10 cellular contexts compared by ENCODE assay signal in genomic region chr2:84889332-84889731, GRCh38. TPM values are rescaled to one million over a fixed set of nuclear protein-coding genes. Genes with fewer than 3 reads are reported as not detected.
DNase-seq lines count a peak whose midpoint lies in the region; ATAC-seq and TF ChIP-seq lines count a peak whose summit lies in the region.
"Had no signal": no experiment of that assay in that cellular context is flagged by ENCODE, and none has a peak within 500 bp of the region (broad histone marks: within the 10 kb centered on the region; RNA-seq: fewer than 3 reads in every experiment).

No MANE protein-coding gene starts in this region.

- no peaks in the 10 kb centered on the region for H3K36me3 ChIP-seq in BLaER1
- no peaks in the 10 kb centered on the region for H3K36me3 ChIP-seq in mucosa of descending colon (ENCODE audit: low read depth)

- H3K4me3 Mint-ChIP-seq in activated CD8-positive, alpha-beta T cell treated with anti-CD3 and anti-CD28 coated beads for 36 hours: peak overlapping the region; percentile 68

- H4K20me1 ChIP-seq in BLaER1: no peaks in the 10 kb centered on the region

- peaks cover 59% of the 10 kb centered on the region for H3K4me1 Mint-ChIP-seq in activated CD8-positive, alpha-beta T cell treated with anti-CD3 and anti-CD28 coated beads for 36 hours (ENCODE audit: low read depth)

- no peaks in the 10 kb centered on the region for H3K27me3 Mint-ChIP-seq in activated CD8-positive, alpha-beta T cell treated with anti-CD3 and anti-CD28 coated beads for 36 hours

- DNase-seq in activated CD8-positive, alpha-beta T cell treated with anti-CD3 and anti-CD28 coated beads for 36 hours: no peak
- DNase-seq in mucosa of descending colon (no peak), medulla oblongata (ENCODE audit: extremely low spot score) (no peak), NCI-H526 (lab: John Stamatoyannopoulos, UW) (no peak), GM19238 (ENCODE audit: insufficient read length, low spot score) (no peak)
- no peak for DNase-seq in activated CD4-positive, CD25-positive, alpha-beta regulatory T cell (lab: John Stamatoyannopoulos, UW)
- DNase-seq: PC-3 had no signal

- peak overlapping the region; percentile 51; the same call in 1 of the 2 replicates for H3K9ac ChIP-seq in BLaER1

- H3K9me3 ChIP-seq in BLaER1: no peaks in the 10 kb centered on the region
- H3K9me3 ChIP-seq in mucosa of descending colon: no peaks in the 10 kb centered on the region

- H3K27ac Mint-ChIP-seq in activated CD8-positive, alpha-beta T cell treated with anti-CD3 and anti-CD28 coated beads for 36 hours: peak overlapping the region; percentile 92

- CTCF ChIA-PET in activated CD8-positive, alpha-beta T cell treated with anti-CD3 and anti-CD28 coated beads for 36 hours (lab: Charles Lee): interaction anchor here (0.8 to 6.5 kb wide), 9 partner anchors 9 to 396 kb away, joined by 3 to 60 read pairs (median 7); partner anchors contain the start of gene TRABD2A

- TF ChIP-seq CTCF in activated CD8-positive, alpha-beta T cell treated with anti-CD3 and anti-CD28 coated beads for 36 hours (IDR thresholded peaks at IDR 0.05): no peak
- TF ChIP-seq CTCF in mucosa of descending colon (IDR thresholded peaks at IDR 0.05): no peak

- intact Hi-C loops in activated CD8-positive, alpha-beta T cell treated with anti-CD3 and anti-CD28 coated beads for 36 hours (cut with micrococcal nuclease): loop anchor here (2.0 kb wide), 1 partner anchor 15 kb away; the partner anchor contains the start of gene TMSB10
- intact Hi-C loops in mucosa of descending colon (cut with DNase I, micrococcal nuclease): loop anchor here in 1 of 2 donors (10.0 kb wide), 1 partner anchor 395 kb away; no protein-coding TSS in a partner anchor

- peak overlapping the region; percentile 68 for H3K27ac ChIP-seq in BLaER1

- peak overlapping the region; percentile 40; the same call in 1 of the 2 replicates for H3K4me3 ChIP-seq in BLaER1
- no peak overlapping the region for H3K4me3 ChIP-seq in mucosa of descending colon

- no peaks in the 10 kb centered on the region for H3K36me3 Mint-ChIP-seq in activated CD8-positive, alpha-beta T cell treated with anti-CD3 and anti-CD28 coated beads for 36 hours (ENCODE audit: low read depth)

- POLR2A ChIA-PET in activated CD8-positive, alpha-beta T cell treated with anti-CD3 and anti-CD28 coated beads for 36 hours (lab: Charles Lee): interaction anchor here (0.9 to 4.6 kb wide), 14 partner anchors 9 to 374 kb away, joined by 3 to 55 read pairs (median 6); partner anchors contain the start of genes TMSB10 and TRABD2A

- no peaks in the 10 kb centered on the region for H3K9me3 Mint-ChIP-seq in activated CD8-positive, alpha-beta T cell treated with anti-CD3 and anti-CD28 coated beads for 36 hours

- H3K4me1 ChIP-seq in BLaER1: peaks cover 32% of the 10 kb centered on the region
- H3K4me1 ChIP-seq in mucosa of descending colon (ENCODE audit: low read depth): no peaks in the 10 kb centered on the region

- ATAC-seq in GM21723 (IDR thresholded peaks at IDR 0.05; ENCODE audit: unreplicated experiment) (peak; percentile 2), mucosa of descending colon (peak; percentile 36)
- peak; percentile 46 for ATAC-seq in activated CD8-positive, alpha-beta T cell treated with anti-CD3 and anti-CD28 coated beads for 36 hours
- ATAC-seq: HCT116, PC-3 had no signal

- H3K27me3 ChIP-seq in BLaER1: peaks cover 7% of the 10 kb centered on the region

- peak overlapping the region; percentile 82 for H3K4me2 ChIP-seq in BLaER1

RNA-seq across cellular contexts. Expression of gene TRABD2A, which starts 8.4 kb away (rescaled TPM):
- 10 to 100 TPM; 56.3 to 56.4 TPM for total RNA-seq in activated CD8-positive, alpha-beta T cell treated with anti-CD3 and anti-CD28 coated beads for 36 hours
- 100 to 1,000 TPM in 1 of 3 donors, 10 to 100 TPM in 2; 40.2 to 132 (median 63.2) TPM for total RNA-seq in mucosa of descending colon

RNA-seq across cellular contexts. Expression of gene TMSB10, which starts 16.1 kb away (rescaled TPM):
- 1,000 to 10,000 TPM; 2,035 to 2,060 TPM for total RNA-seq in activated CD8-positive, alpha-beta T cell treated with anti-CD3 and anti-CD28 coated beads for 36 hours
- 1,000 to 10,000 TPM in 2 of 3 donors, 100 to 1,000 TPM in 1; 798 to 2,724 (median 1,605) TPM for total RNA-seq in mucosa of descending colon
